Comparison of ENCODE assay signal across 18 cellular contexts in genomic region chr1:232222614-232223013, GRCh38.
DNase-seq lines count a peak whose midpoint lies in the region; ATAC-seq and TF ChIP-seq lines count a peak whose summit lies in the region.
"Had no signal": no experiment of that assay in that cellular context is flagged by ENCODE, and none has a peak within 500 bp of the region (broad histone marks: within the 10 kb centered on the region; RNA-seq: fewer than 3 reads in every experiment).

No MANE protein-coding gene starts in this region.

- H3K4me3 Mint-ChIP-seq in effector memory CD8-positive, alpha-beta T cell = no peak overlapping the region
- H3K4me3 Mint-ChIP-seq in stimulated activated effector memory CD8-positive, alpha-beta T cell treated with anti-CD3 and anti-CD28 coated beads, Interleukin-12 subunit alpha, Interleukin-12 subunit beta, amount 100 ng/mL, for 72 hours = no peak overlapping the region

- H3K27ac Mint-ChIP-seq in effector memory CD8-positive, alpha-beta T cell = no peak overlapping the region
- H3K27ac Mint-ChIP-seq in stimulated activated effector memory CD8-positive, alpha-beta T cell treated with anti-CD3 and anti-CD28 coated beads, Interleukin-12 subunit alpha, Interleukin-12 subunit beta, amount 100 ng/mL, for 72 hours = no peak overlapping the region

- H3K9me3 Mint-ChIP-seq in effector memory CD8-positive, alpha-beta T cell = no peaks in the 10 kb centered on the region
- no peaks in the 10 kb centered on the region for H3K9me3 Mint-ChIP-seq in stimulated activated effector memory CD8-positive, alpha-beta T cell treated with anti-CD3 and anti-CD28 coated beads, Interleukin-12 subunit alpha, Interleukin-12 subunit beta, amount 100 ng/mL, for 72 hours
- H3K9me3 Mint-ChIP-seq: CD4-positive, alpha-beta memory T cell had no signal

- DNase-seq in RWPE2 (ENCODE audit: low spot score) = no peak
- DNase-seq in effector memory CD8-positive, alpha-beta T cell = no peak
- no peak for DNase-seq in stimulated activated effector memory CD8-positive, alpha-beta T cell treated with anti-CD3 and anti-CD28 coated beads, Interleukin-12 subunit alpha, Interleukin-12 subunit beta, amount 100 ng/mL, for 72 hours (ENCODE audit: low spot score in 2 of 2)
- no peak for DNase-seq in NCI-H2171 (lab: John Stamatoyannopoulos, UW)
- DNase-seq in glomerular visceral epithelial cell (ENCODE audit: extremely low spot score) = no peak
- no peak for DNase-seq in OCI-M1 (lab: John Stamatoyannopoulos, UW)
- DNase-seq: Caco-2, DMS 273 treated with DMSO at 0.1 percent for 48 hours, NCI-H1436 treated with DMSO at 0.1 percent for 48 hours, NCI-H1930, NCI-H2227 treated with DMSO at 0.1 percent for 48 hours, NCI-H510A, Right ventricle myocardium superior had no signal

- no peak for TF ChIP-seq CTCF in Loucy (conservative IDR thresholded peaks at IDR 0.05; ENCODE audit: low read length)
- TF ChIP-seq CTCF in RWPE2 (IDR thresholded peaks at IDR 0.05; ENCODE audit: poor library complexity, severe bottlenecking) = no peak

- no peaks in the 10 kb centered on the region for H3K9me3 ChIP-seq in Loucy (ENCODE audit: insufficient read depth, low read depth, low read length)
- no peaks in the 10 kb centered on the region for H3K9me3 ChIP-seq in RWPE2 (ENCODE audit: severe bottlenecking)
- H3K9me3 ChIP-seq: BLaER1, Caco-2 had no signal

- H4K20me1 ChIP-seq in Loucy (ENCODE audit: insufficient read depth, low read length, poor library complexity, severe bottlenecking) = no peaks in the 10 kb centered on the region
- H4K20me1 ChIP-seq: BLaER1 had no signal

- H3K27me3 Mint-ChIP-seq in effector memory CD8-positive, alpha-beta T cell = no peaks in the 10 kb centered on the region
- H3K27me3 Mint-ChIP-seq: CD4-positive, alpha-beta memory T cell had no signal

- peak overlapping the region; percentile 75 for H3K27ac ChIP-seq in RWPE2 (ENCODE audit: poor library complexity, severe bottlenecking)
- H3K27ac ChIP-seq: BLaER1 had no signal

- H3K4me1 ChIP-seq in Loucy (ENCODE audit: insufficient read depth, low read length, poor library complexity, severe bottlenecking) = peaks cover 39% of the 10 kb centered on the region
- peaks cover 38% of the 10 kb centered on the region for H3K4me1 ChIP-seq in RWPE2 (ENCODE audit: insufficient read depth, poor library complexity, severe bottlenecking)
- H3K4me1 ChIP-seq: BLaER1, Caco-2 had no signal

- peaks cover 13 to 14% of the 10 kb centered on the region in 2 donors for H3K4me1 Mint-ChIP-seq in effector memory CD8-positive, alpha-beta T cell (ENCODE audit: low read depth in 2 of 2)
- H3K4me1 Mint-ChIP-seq in stimulated activated effector memory CD8-positive, alpha-beta T cell treated with anti-CD3 and anti-CD28 coated beads, Interleukin-12 subunit alpha, Interleukin-12 subunit beta, amount 100 ng/mL, for 72 hours = peaks cover 15% of the 10 kb centered on the region

- ATAC-seq in RWPE2 (ENCODE audit: low read depth) = no peak
- peak; percentile 67 for ATAC-seq in effector memory CD8-positive, alpha-beta T cell (replicated peaks)
- peak; percentile 27 for ATAC-seq in stimulated activated effector memory CD8-positive, alpha-beta T cell treated with anti-CD3 and anti-CD28 coated beads, Interleukin-12 subunit alpha, Interleukin-12 subunit beta, amount 100 ng/mL, for 72 hours
- no peak for ATAC-seq in HG02981 (IDR thresholded peaks at IDR 0.05; ENCODE audit: unreplicated experiment)
- ATAC-seq: K562 had no signal

- H3K27me3 ChIP-seq in Loucy (ENCODE audit: insufficient read depth, low read length, poor library complexity, severe bottlenecking) (no peaks in the 10 kb centered on the region), RWPE2 (ENCODE audit: insufficient read depth, poor library complexity, severe bottlenecking) (no peaks in the 10 kb centered on the region)
- H3K27me3 ChIP-seq: BLaER1 had no signal

- H3K36me3 ChIP-seq in Loucy (ENCODE audit: insufficient read depth, low read length) = no peaks in the 10 kb centered on the region
- H3K36me3 ChIP-seq in RWPE2 (ENCODE audit: low read depth) = no peaks in the 10 kb centered on the region
- H3K36me3 ChIP-seq: BLaER1 had no signal

- H3F3A ChIP-seq in Loucy (ENCODE audit: low read depth) = no peaks in the 10 kb centered on the region

- H3K4me3 ChIP-seq in Loucy (ENCODE audit: low read length, poor library complexity, severe bottlenecking) (no peak overlapping the region), RWPE2 (ENCODE audit: severe bottlenecking) (no peak overlapping the region)
- H3K4me3 ChIP-seq: BLaER1, K562 had no signal

- H3K79me2 ChIP-seq in Loucy (ENCODE audit: insufficient read depth, low read length) = no peaks in the 10 kb centered on the region

- H3K9ac ChIP-seq in Loucy (ENCODE audit: low read depth, low read length, poor library complexity, severe bottlenecking) = no peak overlapping the region
- H3K9ac ChIP-seq: BLaER1 had no signal

- H2AFZ ChIP-seq in Loucy (ENCODE audit: low read length) = no peak overlapping the region

- H3K9me2 ChIP-seq in Loucy (replicated peaks; ENCODE audit: low read depth, low read length) = no peaks in the 10 kb centered on the region

- H3K4me2 ChIP-seq in Loucy (ENCODE audit: low read depth, low read length, poor library complexity, severe bottlenecking) = peak overlapping the region; percentile 9
- H3K4me2 ChIP-seq: BLaER1 had no signal

- H3K36me3 Mint-ChIP-seq in effector memory CD8-positive, alpha-beta T cell (ENCODE audit: insufficient read depth) = no peaks in the 10 kb centered on the region
- no peaks in the 10 kb centered on the region for H3K36me3 Mint-ChIP-seq in stimulated activated effector memory CD8-positive, alpha-beta T cell treated with anti-CD3 and anti-CD28 coated beads, Interleukin-12 subunit alpha, Interleukin-12 subunit beta, amount 100 ng/mL, for 72 hours
- H3K36me3 Mint-ChIP-seq: CD4-positive, alpha-beta memory T cell had no signal

Comparison
In these comparisons a context has a peak if more than half of its experiments do, and no peak if none do; other contexts are left out.
1. ATAC-seq: peak in effector memory CD8-positive, alpha-beta T cell (single experiment) and stimulated activated effector memory CD8-positive, alpha-beta T cell treated with anti-CD3 and anti-CD28 coated beads, Interleukin-12 subunit alpha, Interleukin-12 subunit beta, amount 100 ng/mL, for 72 hours (single experiment); none in RWPE2 (single experiment) and HG02981 (single experiment).